ENCODE assay signal across 10 cellular contexts in the genomic region with DNA sequence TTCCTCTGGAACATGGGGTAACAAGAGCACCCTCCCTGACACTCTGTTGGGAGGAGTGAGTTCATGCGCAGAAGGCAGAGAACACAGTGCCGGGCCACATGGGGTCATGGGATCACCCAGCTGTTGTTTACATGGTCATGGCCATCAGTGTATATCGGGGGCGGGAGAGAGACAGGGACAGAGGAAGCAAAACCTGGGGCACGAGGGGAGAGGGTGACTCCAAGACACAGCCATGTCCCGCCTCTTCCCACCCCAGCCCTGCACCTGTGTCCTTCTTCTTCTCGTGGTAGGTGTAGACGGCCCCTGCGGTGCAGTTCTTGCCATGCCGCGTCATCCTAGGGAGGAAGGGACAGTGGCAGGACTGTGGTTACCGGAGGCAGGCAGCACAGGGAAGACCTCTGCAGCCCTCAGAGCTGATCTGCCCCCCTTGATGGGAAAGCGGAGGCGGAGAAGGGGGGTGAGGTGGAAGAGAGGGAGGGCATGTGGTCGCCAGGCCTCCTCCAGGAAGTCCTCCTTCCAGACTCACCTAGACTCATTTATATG. TPM values are rescaled to one million over a fixed set of nuclear protein-coding genes. Genes with fewer than 3 reads are reported as not detected.
DNase-seq lines count a peak whose midpoint lies in the region; ATAC-seq and TF ChIP-seq lines count a peak whose summit lies in the region.
"Had no signal": no experiment of that assay in that cellular context is flagged by ENCODE, and none has a peak within 500 bp of the region (broad histone marks: within the 10 kb centered on the region; RNA-seq: fewer than 3 reads in every experiment).

No MANE protein-coding gene starts in this region.

- no peak for TF ChIP-seq POLR2A in uterus (IDR thresholded peaks at IDR 0.05)

- POLR2A ChIA-PET in activated naive CD8-positive, alpha-beta T cell treated with anti-CD3 and anti-CD28 coated beads, Interleukin-2, amount 10 ng/mL, durations not matched to agents 7 days and 5 days (lab: Charles Lee) = interaction anchor here (0.6 to 5.5 kb wide), 9 partner anchors 8 to 116 kb away, joined by 3 to 41 read pairs (median 3); partner anchors contain the start of gene RPS11

- H3K27me3 ChIP-seq in ascending aorta = no peaks in the 10 kb centered on the region
- H3K27me3 ChIP-seq in uterus = no peaks in the 10 kb centered on the region
- H3K27me3 ChIP-seq: adrenal gland, MG63 had no signal

- no peaks in the 10 kb centered on the region for H3K36me3 ChIP-seq in mucosa of descending colon (ENCODE audit: low read depth)
- H3K36me3 ChIP-seq in ascending aorta = peaks cover 42 to 43% of the 10 kb centered on the region in 2 donors
- no peaks in the 10 kb centered on the region for H3K36me3 ChIP-seq in uterus

- H3K4me1 ChIP-seq in mucosa of descending colon (ENCODE audit: low read depth) (peaks cover 54% of the 10 kb centered on the region), ascending aorta (peaks cover 0 to 4% of the 10 kb centered on the region in 2 donors), uterus (no peaks in the 10 kb centered on the region)

- peaks cover 76% of the 10 kb centered on the region for H3K4me1 Mint-ChIP-seq in activated naive CD8-positive, alpha-beta T cell treated with anti-CD3 and anti-CD28 coated beads, Interleukin-2, amount 10 ng/mL, durations not matched to agents 7 days and 5 days
- H3K4me1 Mint-ChIP-seq in stimulated activated naive CD8-positive, alpha-beta T cell treated with anti-CD3 and anti-CD28 coated beads, Interleukin-15, amount 100 ng/mL, for 72 hours = peaks cover 97% of the 10 kb centered on the region

- peaks cover 35% of the 10 kb centered on the region for H3K36me3 Mint-ChIP-seq in activated naive CD8-positive, alpha-beta T cell treated with anti-CD3 and anti-CD28 coated beads, Interleukin-2, amount 10 ng/mL, durations not matched to agents 7 days and 5 days

- H3K9me3 Mint-ChIP-seq in activated naive CD8-positive, alpha-beta T cell treated with anti-CD3 and anti-CD28 coated beads, Interleukin-2, amount 10 ng/mL, durations not matched to agents 7 days and 5 days = no peaks in the 10 kb centered on the region
- peaks cover 0 to 9% of the 10 kb centered on the region in 2 donors for H3K9me3 Mint-ChIP-seq in stimulated activated naive CD8-positive, alpha-beta T cell treated with anti-CD3 and anti-CD28 coated beads, Interleukin-15, amount 100 ng/mL, for 72 hours

- H3K27ac Mint-ChIP-seq in activated naive CD8-positive, alpha-beta T cell treated with anti-CD3 and anti-CD28 coated beads, Interleukin-2, amount 10 ng/mL, durations not matched to agents 7 days and 5 days = peak overlapping the region; percentile 92
- H3K27ac Mint-ChIP-seq in stimulated activated naive CD8-positive, alpha-beta T cell treated with anti-CD3 and anti-CD28 coated beads, Interleukin-15, amount 100 ng/mL, for 72 hours = peak overlapping the region; percentile 94 to 95

- H3K27ac ChIP-seq in ascending aorta (peak overlapping the region in 1 of 2 donors; percentile 8), uterus (no peak overlapping the region)

- peak; percentile 15 for ATAC-seq in activated naive CD8-positive, alpha-beta T cell treated with anti-CD3 and anti-CD28 coated beads, Interleukin-2, amount 10 ng/mL, durations not matched to agents 7 days and 5 days (ENCODE audit: low read depth)
- ATAC-seq in mucosa of descending colon (peak; percentile 15), GM18511 (IDR thresholded peaks at IDR 0.05; ENCODE audit: unreplicated experiment) (no peak)
- peak; percentile 18 for ATAC-seq in stimulated activated naive CD8-positive, alpha-beta T cell treated with anti-CD3 and anti-CD28 coated beads, Interleukin-15, amount 100 ng/mL, for 72 hours

- DNase-seq in UCSD-AML1 (lab: John Stamatoyannopoulos, UW; ENCODE audit: unreplicated experiment) (peak; percentile 50), mucosa of descending colon (peak; percentile 67 to 73 (median 69)), ascending aorta (ENCODE audit: low spot score in 2 of 2) (no peak), NCI-H2107 (lab: John Stamatoyannopoulos, UW) (no peak), uterus (no peak)
- peak; percentile 55 for DNase-seq in activated naive CD8-positive, alpha-beta T cell treated with anti-CD3 and anti-CD28 coated beads, Interleukin-2, amount 10 ng/mL, durations not matched to agents 7 days and 5 days
- DNase-seq in stimulated activated naive CD8-positive, alpha-beta T cell treated with anti-CD3 and anti-CD28 coated beads, Interleukin-15, amount 100 ng/mL, for 72 hours = peak in 1 of 2 donors; percentile 42
- DNase-seq: MG63 had no signal

- intact Hi-C loops in mucosa of descending colon (cut with DNase I, micrococcal nuclease) = no loop called here
- intact Hi-C loops in ascending aorta (cut with DNase I) = no loop called here
- intact Hi-C loops in uterus (cut with DNase I; ENCODE audit: low total_unique reads) = no loop called here

- TF ChIP-seq CTCF in mucosa of descending colon (IDR thresholded peaks at IDR 0.05) (no peak), ascending aorta (IDR thresholded peaks at IDR 0.05) (no peak), uterus (IDR thresholded peaks at IDR 0.05) (no peak)

- H3K9me3 ChIP-seq in mucosa of descending colon (no peaks in the 10 kb centered on the region), ascending aorta (no peaks in the 10 kb centered on the region), uterus (no peaks in the 10 kb centered on the region)
- H3K9me3 ChIP-seq: adrenal gland, MG63 had no signal

- H3K4me3 Mint-ChIP-seq in activated naive CD8-positive, alpha-beta T cell treated with anti-CD3 and anti-CD28 coated beads, Interleukin-2, amount 10 ng/mL, durations not matched to agents 7 days and 5 days = peak overlapping the region; percentile 91
- peak overlapping the region; percentile 77 to 81 for H3K4me3 Mint-ChIP-seq in stimulated activated naive CD8-positive, alpha-beta T cell treated with anti-CD3 and anti-CD28 coated beads, Interleukin-15, amount 100 ng/mL, for 72 hours

- H3K27me3 Mint-ChIP-seq in activated naive CD8-positive, alpha-beta T cell treated with anti-CD3 and anti-CD28 coated beads, Interleukin-2, amount 10 ng/mL, durations not matched to agents 7 days and 5 days = no peaks in the 10 kb centered on the region
- H3K27me3 Mint-ChIP-seq in stimulated activated naive CD8-positive, alpha-beta T cell treated with anti-CD3 and anti-CD28 coated beads, Interleukin-15, amount 100 ng/mL, for 72 hours = no peaks in the 10 kb centered on the region

- no peak overlapping the region for H3K4me3 ChIP-seq in mucosa of descending colon
- H3K4me3 ChIP-seq in ascending aorta = no peak overlapping the region
- H3K4me3 ChIP-seq in uterus = no peak overlapping the region
- H3K4me3 ChIP-seq: adrenal gland, MG63 had no signal

RNA-seq across cellular contexts. Expression of gene NOSIP, which starts 19.9 kb away (rescaled TPM):
- 100 to 1,000 TPM; 122 to 125 TPM for total RNA-seq in activated naive CD8-positive, alpha-beta T cell treated with anti-CD3 and anti-CD28 coated beads, Interleukin-2, amount 10 ng/mL, durations not matched to agents 7 days and 5 days
- total RNA-seq in mucosa of descending colon (10 to 100 TPM; 59.2 to 72.5 (median 66.3) TPM), ascending aorta (85.3 TPM), uterus (100 to 1,000 TPM in 1 of 4 donors, 10 to 100 TPM in 3; 29.0 to 347 (median 65.4) TPM)

RNA-seq across cellular contexts. Expression of gene PRRG2, which starts 20.7 kb away (rescaled TPM):
- 1 to 10 TPM; 1.5 to 2.3 TPM for total RNA-seq in activated naive CD8-positive, alpha-beta T cell treated with anti-CD3 and anti-CD28 coated beads, Interleukin-2, amount 10 ng/mL, durations not matched to agents 7 days and 5 days
- total RNA-seq in mucosa of descending colon = 10 to 100 TPM in 2 of 3 donors, 1 to 10 TPM in 1; 9.1 to 25.1 (median 18.9) TPM
- total RNA-seq in ascending aorta = not detected
- 1 to 10 TPM in 1 of 4 donors, under 1 TPM in 1, not detected in 2; 0.95 to 1.4 TPM for total RNA-seq in uterus

RNA-seq across cellular contexts. Expression of gene PRR12, which starts 30.6 kb away (rescaled TPM):
- 10 to 100 TPM; 49.7 TPM for total RNA-seq in activated naive CD8-positive, alpha-beta T cell treated with anti-CD3 and anti-CD28 coated beads, Interleukin-2, amount 10 ng/mL, durations not matched to agents 7 days and 5 days
- total RNA-seq in mucosa of descending colon = 10 to 100 TPM; 24.2 to 37.3 (median 26.2) TPM
- 23.6 TPM for total RNA-seq in ascending aorta
- total RNA-seq in uterus = 10 to 100 TPM in 2 of 4 donors, 1 to 10 TPM in 2; 2.6 to 63.1 (median 8.6) TPM

RNA-seq across cellular contexts. Expression of gene RCN3, which starts 32.6 kb away (rescaled TPM):
- 1 to 10 TPM; 1.6 to 2.4 TPM for total RNA-seq in activated naive CD8-positive, alpha-beta T cell treated with anti-CD3 and anti-CD28 coated beads, Interleukin-2, amount 10 ng/mL, durations not matched to agents 7 days and 5 days
- total RNA-seq in mucosa of descending colon = 10 to 100 TPM; 28.5 to 42.2 (median 34.0) TPM
- total RNA-seq in ascending aorta = 116 TPM
- 10 to 100 TPM; 14.3 to 71.1 (median 41.4) TPM for total RNA-seq in uterus

RNA-seq across cellular contexts. Expression of gene FCGRT, which starts 48.0 kb away (rescaled TPM):
- 10 to 100 TPM; 19.8 to 24.4 TPM for total RNA-seq in activated naive CD8-positive, alpha-beta T cell treated with anti-CD3 and anti-CD28 coated beads, Interleukin-2, amount 10 ng/mL, durations not matched to agents 7 days and 5 days
- total RNA-seq in mucosa of descending colon (100 to 1,000 TPM; 308 to 537 (median 450) TPM), ascending aorta (264 TPM), uterus (100 to 1,000 TPM; 151 to 226 (median 201) TPM)

Comparison
In these comparisons a context has a peak if more than half of its experiments do, and no peak if none do; other contexts are left out.
1. DNase-seq: peak in UCSD-AML1 (single experiment), activated naive CD8-positive, alpha-beta T cell treated with anti-CD3 and anti-CD28 coated beads, Interleukin-2, amount 10 ng/mL, durations not matched to agents 7 days and 5 days (single experiment) and mucosa of descending colon (3 of 3); none in ascending aorta (0 of 2), NCI-H2107 (single experiment) and uterus (0 of 2).